Comparison of ENCODE assay signal across 20 cellular contexts in genomic region chr5:73909474-73909873, GRCh38.
"Had no signal": no experiment of that assay in that cellular context is flagged by ENCODE, and none has a peak within 500 bp of the region (broad histone marks: within the 10 kb centered on the region; RNA-seq: fewer than 3 reads in every experiment).

No MANE protein-coding gene starts in this region.

- H3K36me3 ChIP-seq: prostate gland had no signal

- H3K27ac Mint-ChIP-seq: immature natural killer cell; naive thymus-derived CD8-positive, alpha-beta T cell; stimulated activated naive B cell treated with anti-CD40 and anti-IgM and Interleukin-4, amounts not matched to agents 10 μg/mL and 1 μg/mL and 100 μg/mL, for 72 hours had no signal

- H3K9me3 Mint-ChIP-seq: immature natural killer cell; naive thymus-derived CD8-positive, alpha-beta T cell; stimulated activated naive B cell treated with anti-CD40 and anti-IgM and Interleukin-4, amounts not matched to agents 10 μg/mL and 1 μg/mL and 100 μg/mL, for 72 hours had no signal

- H3K4me1 ChIP-seq: prostate gland had no signal

- H3K9me3 ChIP-seq: esophagus squamous epithelium, mucosa of descending colon, pancreas, prostate gland, right lobe of liver, stomach had no signal

- H3K36me3 Mint-ChIP-seq: naive thymus-derived CD8-positive, alpha-beta T cell; stimulated activated naive B cell treated with anti-CD40 and anti-IgM and Interleukin-4, amounts not matched to agents 10 μg/mL and 1 μg/mL and 100 μg/mL, for 72 hours had no signal

- H3K4me3 Mint-ChIP-seq: immature natural killer cell; naive thymus-derived CD8-positive, alpha-beta T cell; stimulated activated naive B cell treated with anti-CD40 and anti-IgM and Interleukin-4, amounts not matched to agents 10 μg/mL and 1 μg/mL and 100 μg/mL, for 72 hours had no signal

- H3K4me1 Mint-ChIP-seq: immature natural killer cell; naive thymus-derived CD8-positive, alpha-beta T cell; stimulated activated naive B cell treated with anti-CD40 and anti-IgM and Interleukin-4, amounts not matched to agents 10 μg/mL and 1 μg/mL and 100 μg/mL, for 72 hours had no signal

- H3K4me3 ChIP-seq: esophagus squamous epithelium, mucosa of descending colon, pancreas, prostate gland, right lobe of liver, stomach had no signal

- FAIRE-seq: keratinocyte, pancreas had no signal

- H3K27me3 ChIP-seq: esophagus squamous epithelium, pancreas, right lobe of liver, stomach had no signal

- DNase-seq: effector memory CD4-positive, alpha-beta T cell; esophagus squamous epithelium; foreskin fibroblast; immature natural killer cell; left cardiac atrium; left ventricle myocardium superior; mucosa of descending colon; naive thymus-derived CD8-positive, alpha-beta T cell; occipital lobe; right lobe of liver; stimulated activated CD4-positive, alpha-beta T cell treated with anti-CD3 and anti-CD28 coated beads, Interleukin-15, amount 100 ng/mL, for 24 hours; stimulated activated CD4-positive, alpha-beta T cell treated with anti-CD3 and anti-CD28 coated beads, Interleukin-1b, Interleukin-23, amount 100 ng/mL, for 48 hours; stimulated activated CD4-positive, alpha-beta T cell treated with anti-CD3 and anti-CD28 coated beads, Interleukin-4, amount 100 ng/mL, for 24 hours; stimulated activated naive B cell treated with anti-CD40 and anti-IgM and Interleukin-4, amounts not matched to agents 10 μg/mL and 1 μg/mL and 100 μg/mL, for 72 hours; stomach; substantia nigra; trophoblast cell had no signal

- H3K27ac ChIP-seq: esophagus squamous epithelium, prostate gland, right lobe of liver, stomach had no signal

- ATAC-seq: left cardiac atrium; left ventricle myocardium superior; mucosa of descending colon; naive thymus-derived CD8-positive, alpha-beta T cell; pancreas; stimulated activated naive B cell treated with anti-CD40 and anti-IgM and Interleukin-4, amounts not matched to agents 10 μg/mL and 1 μg/mL and 100 μg/mL, for 72 hours had no signal
